8 cellular contexts compared by ENCODE assay signal in the genomic region with DNA sequence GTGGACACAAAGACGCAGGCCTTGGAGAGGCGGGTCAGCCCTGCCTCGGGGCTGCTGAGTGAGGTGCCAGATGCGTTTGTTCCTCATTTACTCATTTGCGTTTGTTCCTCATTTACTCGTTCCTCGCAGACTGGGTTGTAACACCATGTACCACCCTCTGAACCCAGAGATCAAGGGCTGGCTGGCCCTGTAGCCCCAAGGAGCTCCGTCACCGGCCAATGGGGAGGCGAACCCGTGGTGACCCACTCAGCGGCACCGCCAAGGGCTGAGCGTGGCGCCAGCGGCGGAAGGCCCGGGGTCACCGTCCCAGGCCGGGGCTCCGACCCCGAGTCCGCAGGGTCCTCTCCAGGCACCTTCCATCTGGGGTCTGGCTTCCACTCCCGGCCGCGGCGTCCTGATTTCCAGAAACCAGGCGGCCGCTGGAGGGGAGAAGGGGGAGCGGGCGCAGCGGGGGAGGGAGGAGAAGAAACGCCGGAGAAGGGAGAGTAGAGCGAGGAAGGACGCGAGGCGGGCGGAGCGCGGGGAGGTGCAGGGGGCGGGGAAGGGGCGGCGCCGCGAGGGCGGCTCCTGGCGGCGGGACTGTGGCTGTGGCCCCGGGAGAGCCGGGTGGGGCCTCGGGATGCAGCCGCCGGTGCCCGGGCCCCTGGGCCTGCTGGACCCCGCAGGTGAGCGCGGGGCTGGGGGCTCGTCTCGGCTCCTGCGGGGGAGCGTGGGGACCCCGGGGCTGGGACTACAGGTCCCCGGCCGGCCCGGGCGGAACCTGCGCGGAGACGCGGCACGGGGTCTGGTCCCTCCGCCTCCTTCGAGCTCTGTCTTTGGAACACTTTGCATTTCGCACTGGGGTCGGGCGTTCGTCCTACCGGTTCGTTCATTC. TPM values are rescaled to one million over a fixed set of nuclear protein-coding genes. Genes with fewer than 3 reads are reported as not detected.
DNase-seq lines count a peak whose midpoint lies in the region; ATAC-seq, FAIRE-seq and TF ChIP-seq lines count a peak whose summit lies in the region.

A gene (plus strand): TSS at position 576 of the 874 bp plus-strand sequence. CDS start 44 bp downstream, at position 620.

- H3K4me1 Mint-ChIP-seq in activated T-cell treated with anti-CD3 and anti-CD28 coated beads, Interleukin-2, amount 50 U/mL, for 4 hours (ENCODE audit: low read depth): peaks cover 14% of the 10 kb centered on the region

- TF ChIP-seq CTCF in AG04450 (IDR thresholded peaks at IDR 0.05; ENCODE audit: low read depth, low read length): no peak

- H3K9me3 Mint-ChIP-seq in activated T-cell treated with anti-CD3 and anti-CD28 coated beads, Interleukin-2, amount 50 U/mL, for 4 hours: no peaks in the 10 kb centered on the region

- H3K9me3 ChIP-seq in AG04450 (ENCODE audit: control insufficient read depth, insufficient read depth, low read length) (no peaks in the 10 kb centered on the region; the same call in 1 of the 2 replicates), esophagus (ENCODE audit: control insufficient read depth in 2 of 2, insufficient read depth in 1 of 2, low read depth in 1 of 2, low read length in 1 of 2) (peaks cover 0 to 2% of the 10 kb centered on the region in 2 donors), mucosa of stomach (ENCODE audit: control insufficient read depth, low read length) (no peaks in the 10 kb centered on the region)

- no peaks in the 10 kb centered on the region for H3K36me3 Mint-ChIP-seq in activated T-cell treated with anti-CD3 and anti-CD28 coated beads, Interleukin-2, amount 50 U/mL, for 4 hours (ENCODE audit: insufficient read depth)

- H3K4me1 ChIP-seq in esophagus (ENCODE audit: control insufficient read depth in 2 of 2, insufficient read depth in 2 of 2, low read length in 1 of 2) (peaks cover 3 to 8% of the 10 kb centered on the region in 2 donors), mucosa of stomach (ENCODE audit: control insufficient read depth, insufficient read depth, low read length) (peaks cover 18% of the 10 kb centered on the region)

- CTCF ChIA-PET in AG04450 (lab: Charles Lee): no interaction called here

- DNase-seq in AG04450 (ENCODE audit: low read depth, low spot score): peak; percentile 15
- DNase-seq in GM19239 (ENCODE audit: insufficient read length, low spot score): peak; percentile 96
- peak; percentile 80 for DNase-seq in OCI-M1 (lab: John Stamatoyannopoulos, UW)
- peak; percentile 70 for DNase-seq in activated T-cell treated with anti-CD3 and anti-CD28 coated beads, Interleukin-2, amount 50 U/mL, for 4 hours
- peak; percentile 37 to 44 for DNase-seq in stimulated activated CD8-positive, alpha-beta memory T cell treated with anti-CD3 and anti-CD28 coated beads, Interleukin-4, amount 100 ng/mL, for 4 hours (ENCODE audit: low read depth in 2 of 2, low spot score in 1 of 2)

- H3K9ac ChIP-seq in mucosa of stomach (ENCODE audit: low read length): peak within 1 kb of the TSS; percentile 53

- H3K4me3 ChIP-seq in AG04450 (ENCODE audit: low read depth, low read length) (peak within 1 kb of the TSS; percentile 64), esophagus (ENCODE audit: low read depth in 1 of 2, low read length in 2 of 2) (peak within 1 kb of the TSS; percentile 58 to 59), mucosa of stomach (ENCODE audit: low read length) (peak within 1 kb of the TSS; percentile 49)

- no peaks in the 10 kb centered on the region for H3K36me3 ChIP-seq in esophagus (ENCODE audit: control insufficient read depth in 2 of 2, insufficient read depth in 2 of 2, low read length in 1 of 2)
- H3K36me3 ChIP-seq in mucosa of stomach (ENCODE audit: control insufficient read depth, insufficient read depth, low read length): no peaks in the 10 kb centered on the region

- no peak for FAIRE-seq in GM19239 (lab: Jason Lieb, UNC)

- peaks cover 59% of the 10 kb centered on the region for H3K27me3 Mint-ChIP-seq in activated T-cell treated with anti-CD3 and anti-CD28 coated beads, Interleukin-2, amount 50 U/mL, for 4 hours (ENCODE audit: low read depth)

- H3K27ac ChIP-seq in AG04450 (ENCODE audit: low read depth, low read length): no peak within 1 kb of the TSS
- peak within 1 kb of the TSS; percentile 70 to 79 for H3K27ac ChIP-seq in esophagus (ENCODE audit: low read depth in 2 of 2, low read length in 1 of 2)

- H3K4me3 Mint-ChIP-seq in activated T-cell treated with anti-CD3 and anti-CD28 coated beads, Interleukin-2, amount 50 U/mL, for 4 hours: peak within 1 kb of the TSS; percentile 89

- H3K27me3 ChIP-seq in AG04450 (ENCODE audit: control insufficient read depth, insufficient read depth, low read length) (peaks cover 30% of the 10 kb centered on the region), esophagus (ENCODE audit: control insufficient read depth in 1 of 2, insufficient read depth in 2 of 2, low read length in 2 of 2) (no peaks in the 10 kb centered on the region), mucosa of stomach (ENCODE audit: control insufficient read depth, insufficient read depth, low read length) (peaks cover 29% of the 10 kb centered on the region)

- POLR2A ChIA-PET in AG04450 (lab: Yijun Ruan, JAX): no interaction called here

- WGBS in esophagus, 2 donors: 1 to 2% methylated on average over 36 to 80 of the region's 80 CpGs

- ATAC-seq in HG03521 (IDR thresholded peaks at IDR 0.05; ENCODE audit: unreplicated experiment): peak; percentile 75
- peak; percentile 99 for ATAC-seq in activated T-cell treated with anti-CD3 and anti-CD28 coated beads, Interleukin-2, amount 50 U/mL, for 4 hours

RNA-seq across cellular contexts. Expression of the gene that starts here (rescaled TPM):
- 4.1 and 4.3 TPM in 2 replicates for polyA plus RNA-seq in AG04450 (2011; rRNA removed)
- 0.48 and 0.55 TPM in 2 replicates for polyA minus RNA-seq in AG04450 (2011; rRNA and poly(A)+ RNA removed)
- 1 to 10 TPM; 1.1 to 1.4 (median 1.3) TPM for total RNA-seq in activated T-cell treated with anti-CD3 and anti-CD28 coated beads, Interleukin-2, amount 50 U/mL, for 4 hours
- 1 to 10 TPM; 3.1 to 6.8 TPM for polyA plus RNA-seq in esophagus

Comparison
In these comparisons a context has a peak if more than half of its experiments do, and no peak if none do; other contexts are left out.
1. DNase-seq: peak in every context shown above with its lines; median percentile 96 in GM19239; 80 in OCI-M1; 70 in activated T-cell treated with anti-CD3 and anti-CD28 coated beads, Interleukin-2, amount 50 U/mL, for 4 hours; 40 in stimulated activated CD8-positive, alpha-beta memory T cell treated with anti-CD3 and anti-CD28 coated beads, Interleukin-4, amount 100 ng/mL, for 4 hours; 15 in AG04450.